ENCODE assay signal across 25 cellular contexts in genomic region chr14:64741961-64742360, GRCh38.
"Had no signal": no experiment of that assay in that cellular context is flagged by ENCODE, and none has a peak within 500 bp of the region (broad histone marks: within the 10 kb centered on the region; RNA-seq: fewer than 3 reads in every experiment).

No MANE protein-coding gene starts in this region.

- FAIRE-seq: astrocyte had no signal

- H3K9me3 ChIP-seq: adrenal gland, body of pancreas, breast epithelium, Peyer's patch, SJCRH30 had no signal

- H3K27me3 ChIP-seq: adrenal gland, body of pancreas, breast epithelium, Peyer's patch, SJCRH30 had no signal

- DNase-seq: activated CD4-positive, alpha-beta T cell treated with anti-CD3 and anti-CD28 coated beads for 1 hour; activated CD4-positive, alpha-beta T cell treated with anti-CD3 and anti-CD28 coated beads for 48 hours; activated CD4-positive, alpha-beta T cell treated with anti-CD3 and anti-CD28 coated beads, Interleukin-2, amount 50 U/mL, for 4 hours; activated CD4-positive, CD25-positive, alpha-beta regulatory T cell; activated CD8-positive, alpha-beta T cell treated with anti-CD3 and anti-CD28 coated beads for 36 hours; activated gamma-delta T cell treated with Interleukin-2 at 50 U/mL for 16 hours; activated naive CD4-positive, alpha-beta T cell treated with anti-CD3 and anti-CD28 coated beads for 36 hours; activated T-cell treated with anti-CD3 and anti-CD28 coated beads, Interleukin-2, amount 50 U/mL, for 1 hour; adrenal gland; body of pancreas; NCI-H1105; NCI-H1417 treated with DMSO at 0.1 percent for 48 hours; NCI-H1694; NCI-H1930; NCI-H345; NCI-H524 treated with DMSO at 0.1 percent for 48 hours; Peyer's patch; SHP77; SJCRH30; T1000; WERI-Rb-1 had no signal

- H3K4me1 ChIP-seq: adrenal gland, breast epithelium, SJCRH30 had no signal

- H3K4me3 ChIP-seq: adrenal gland, body of pancreas, breast epithelium, Peyer's patch, SJCRH30, SK-N-MC had no signal

- H3K27ac ChIP-seq: adrenal gland, body of pancreas, breast epithelium, KMS-11, Peyer's patch, SJCRH30, SK-N-MC, WERI-Rb-1 had no signal
